25 cellular contexts compared by ENCODE assay signal in genomic region chr20:20226554-20226953, GRCh38.
"Had no signal": no experiment of that assay in that cellular context is flagged by ENCODE, and none has a peak within 500 bp of the region (broad histone marks: within the 10 kb centered on the region; RNA-seq: fewer than 3 reads in every experiment).

No MANE protein-coding gene starts in this region.

- H3K36me3 Mint-ChIP-seq: mesothelial cell of epicardium; naive B cell; natural killer cell; neural progenitor cell; stimulated activated naive B cell treated with anti-CD40 and anti-IgM and Interleukin-4, amounts not matched to agents 10 μg/mL and 1 μg/mL and 100 μg/mL, for 72 hours had no signal

- ATAC-seq: natural killer cell; sciatic nerve; stimulated activated naive B cell treated with anti-CD40 and anti-IgM and Interleukin-4, amounts not matched to agents 10 μg/mL and 1 μg/mL and 100 μg/mL, for 72 hours; stimulated activated naive CD8-positive, alpha-beta T cell treated with anti-CD3 and anti-CD28 coated beads, Interleukin-15, Interleukin-2, amounts not matched to agents 100 U/mL and 50 U/mL, for 24 hours; upper lobe of right lung had no signal

- H3K27ac Mint-ChIP-seq: mesothelial cell of epicardium; naive B cell; natural killer cell; nephron progenitor cell; neural progenitor cell; stimulated activated naive B cell treated with anti-CD40 and anti-IgM and Interleukin-4, amounts not matched to agents 10 μg/mL and 1 μg/mL and 100 μg/mL, for 72 hours had no signal

- H3K9me3 Mint-ChIP-seq: natural killer cell had no signal

- DNase-seq: islet precursor cell; left ventricle myocardium inferior; mesendoderm; naive B cell; natural killer cell; nephron progenitor cell; occipital lobe; stimulated activated CD4-positive, alpha-beta T cell treated with anti-CD3 and anti-CD28 coated beads, Interleukin-12 subunit alpha, Interleukin-12 subunit beta, amount 100 ng/mL, for 4 hours; stimulated activated CD4-positive, alpha-beta T cell treated with anti-CD3 and anti-CD28 coated beads, Interleukin-15, amount 100 ng/mL, for 24 hours; stimulated activated CD4-positive, alpha-beta T cell treated with anti-CD3 and anti-CD28 coated beads, Interleukin-2, amount 100 ng/mL, for 24 hours; stimulated activated CD4-positive, alpha-beta T cell treated with anti-CD3 and anti-CD28 coated beads, Interleukin-4, amount 100 ng/mL, for 1 hour; stimulated activated naive B cell treated with anti-CD40 and anti-IgM and Interleukin-4, amounts not matched to agents 10 μg/mL and 1 μg/mL and 100 μg/mL, for 72 hours; stimulated activated naive CD8-positive, alpha-beta T cell treated with anti-CD3 and anti-CD28 coated beads, Interleukin-15, Interleukin-2, amounts not matched to agents 100 U/mL and 50 U/mL, for 24 hours; stomach; testis; tibial artery; trophoblast cell; upper lobe of right lung had no signal

- H3K4me3 ChIP-seq: hepatocyte, left ventricle myocardium inferior, lung, neural progenitor cell, right atrium auricular region, skin epidermis, stomach, testis, tibial artery, upper lobe of right lung had no signal

- H3K4me1 Mint-ChIP-seq: naive B cell; stimulated activated naive B cell treated with anti-CD40 and anti-IgM and Interleukin-4, amounts not matched to agents 10 μg/mL and 1 μg/mL and 100 μg/mL, for 72 hours had no signal

- H3K4me3 Mint-ChIP-seq: mesothelial cell of epicardium; naive B cell; natural killer cell; nephron progenitor cell; neural progenitor cell; stimulated activated naive B cell treated with anti-CD40 and anti-IgM and Interleukin-4, amounts not matched to agents 10 μg/mL and 1 μg/mL and 100 μg/mL, for 72 hours had no signal
